Comparison of ENCODE assay signal across 21 cellular contexts in the genomic region with DNA sequence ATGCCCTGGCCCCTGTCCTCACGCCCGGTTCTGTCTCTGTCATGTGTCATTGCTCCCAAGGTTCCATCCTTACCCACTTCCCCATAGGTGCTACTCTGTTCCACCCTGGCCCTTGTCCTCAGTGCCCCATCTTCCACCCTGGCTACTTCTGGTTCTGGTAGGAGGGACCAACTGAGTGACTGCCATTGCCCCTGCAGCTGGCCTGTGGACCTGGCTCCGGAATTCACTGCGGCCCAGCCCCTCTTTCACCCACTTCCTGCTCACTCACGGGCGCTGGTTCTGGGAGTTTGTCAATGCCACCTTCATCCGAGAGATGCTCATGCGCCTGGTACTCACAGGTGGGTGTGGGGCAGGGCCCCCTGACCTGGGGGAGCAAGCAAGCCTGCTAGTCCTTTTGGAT. TPM values are rescaled to one million over a fixed set of nuclear protein-coding genes. Genes with fewer than 3 reads are reported as not detected.
DNase-seq lines count a peak whose midpoint lies in the region; ATAC-seq, FAIRE-seq and TF ChIP-seq lines count a peak whose summit lies in the region.
"Had no signal": no experiment of that assay in that cellular context is flagged by ENCODE, and none has a peak within 500 bp of the region (broad histone marks: within the 10 kb centered on the region; RNA-seq: fewer than 3 reads in every experiment).

No MANE protein-coding gene starts in this region.

- no peaks in the 10 kb centered on the region for H4K20me1 ChIP-seq in K562 (replicated peaks; ENCODE audit: control insufficient read depth, insufficient read depth, low read length)
- H4K20me1 ChIP-seq in mammary epithelial cell (ENCODE audit: insufficient read depth, low read length) = no peaks in the 10 kb centered on the region

- H3K9me3 ChIP-seq in K562 (replicated peaks; ENCODE audit: control insufficient read depth, insufficient read depth, low read depth, low read length) = peaks cover 16% of the 10 kb centered on the region
- peaks cover 0 to 12% (median 8%) of the 10 kb centered on the region in 8 donors for H3K9me3 ChIP-seq in spleen
- H3K9me3 ChIP-seq in mammary epithelial cell (replicated peaks; ENCODE audit: insufficient read depth, low read length) = peaks cover 9% of the 10 kb centered on the region

- H3K27me3 ChIP-seq in K562 (ENCODE audit: control insufficient read depth in 2 of 2, insufficient read depth in 2 of 2, low read length in 2 of 2) (no peaks in the 10 kb centered on the region), spleen (replicated peaks in 1 of 7) (no peaks in the 10 kb centered on the region), mammary epithelial cell (ENCODE audit: insufficient read depth, low read length) (no peaks in the 10 kb centered on the region)

- dilution Hi-C loops in mammary epithelial cell (cut with HindIII; ENCODE audit: low sequenced_read_pairs) = loop anchor here (5.0 kb wide), 1 partner anchor 76 kb away; no protein-coding TSS in a partner anchor

- H3K9ac ChIP-seq in K562 (ENCODE audit: insufficient read depth in 1 of 2, low read depth in 2 of 2, low read length in 2 of 2) (0 out of 4 replicates have a peak overlapping the region, but pooled peaks of 1 of the 2 experiments have one; percentile 12), mammary epithelial cell (ENCODE audit: insufficient read depth, low read length) (no peak overlapping the region)

- peak overlapping the region; percentile 76 for H3K27ac ChIP-seq in K562 (ENCODE audit: extremely low read depth, low read depth, low read length)
- no peak overlapping the region for H3K27ac ChIP-seq in spleen
- no peak overlapping the region for H3K27ac ChIP-seq in mammary epithelial cell (ENCODE audit: insufficient read depth, low read depth, low read length)
- H3K27ac ChIP-seq: SK-N-MC had no signal

- H3K4me1 ChIP-seq in K562 (replicated peaks in 1 of 2; ENCODE audit: control insufficient read depth in 2 of 2, insufficient read depth in 2 of 2, low read length in 2 of 2) (peaks cover 48% of the 10 kb centered on the region in 2 experiments), spleen (peaks cover 8 to 40% (median 26%) of the 10 kb centered on the region in 6 donors), mammary epithelial cell (ENCODE audit: insufficient read depth, low read length) (peaks cover 23% of the 10 kb centered on the region)
- H3K4me1 ChIP-seq: Caco-2 had no signal

- H2AFZ ChIP-seq in K562 (ENCODE audit: low read depth, low read length) = peak overlapping the region; percentile 78; the same call in 1 of the 2 replicates
- H2AFZ ChIP-seq in mammary epithelial cell (ENCODE audit: low read depth, low read length) = no peak overlapping the region
- H2AFZ ChIP-seq: GM23338 had no signal

- BruUV-seq in K562 (replicated peaks; lab: Mats Ljungman, UMichigan) (no TSS peak), mammary epithelial cell (replicated peaks; lab: Mats Ljungman, UMichigan) (no TSS peak)

- TF ChIP-seq POLR2A in K562 (conservative IDR thresholded peaks at IDR 0.05) (no peak), spleen (IDR thresholded peaks at IDR 0.05) (no peak)

- H3K4me3 ChIP-seq in K562 = no peak overlapping the region
- no peak overlapping the region for H3K4me3 ChIP-seq in spleen
- no peak overlapping the region for H3K4me3 ChIP-seq in mammary epithelial cell (replicated peaks in 1 of 3; ENCODE audit: insufficient read depth in 1 of 3, low read depth in 2 of 3, low read length in 3 of 3)
- H3K4me3 ChIP-seq: GM23338, SK-N-MC had no signal

- no peak for TF ChIP-seq EP300 in K562 (IDR thresholded peaks at IDR 0.05; ENCODE audit: low read length)

- H3K27me3 Mint-ChIP-seq in HFFc6 (ENCODE audit: insufficient read depth) = peaks cover 1% of the 10 kb centered on the region; the same call in 1 of the 2 replicates
- no peaks in the 10 kb centered on the region for H3K27me3 Mint-ChIP-seq in naive B cell

- H3K4me3 Mint-ChIP-seq in HFFc6 = no peak overlapping the region
- peak overlapping the region in 4 of 8 donors; percentile 16 to 60 (median 57) for H3K4me3 Mint-ChIP-seq in naive B cell
- H3K4me3 Mint-ChIP-seq: GM23338 had no signal

- CTCF ChIA-PET in K562 (lab: Yijun Ruan, JAX; ENCODE audit: low intra/inter-chr PET ratio) = no interaction called here
- CTCF ChIA-PET in mammary epithelial cell (lab: Charles Lee; ENCODE audit: low non-redundant PET) = no interaction called here

- POLR2A ChIA-PET in K562 (lab: Yijun Ruan, JAX) = interaction anchor here (0.6 to 2.5 kb wide), 3 partner anchors 11 to 1302 kb away, joined by 3 to 12 read pairs (median 3); no protein-coding TSS in a partner anchor

- H3K4me1 Mint-ChIP-seq in HFFc6 (ENCODE audit: low read depth) (peaks cover 55% of the 10 kb centered on the region), naive B cell (peaks cover 32 to 41% (median 40%) of the 10 kb centered on the region in 3 donors)

- 86% methylated on average over 8 of the region's 8 CpGs for WGBS in K562 (ENCODE audit: insufficient coverage, low coverage, missing lambda C conversion rate)
- WGBS in spleen, 5 donors = 70 to 91% (median 81%) methylated on average over 8 of the region's 8 CpGs
- 91% methylated on average over 8 of the region's 8 CpGs for WGBS in mammary epithelial cell (ENCODE audit: low coverage, missing lambda C conversion rate)

- H3K36me3 ChIP-seq in K562 (ENCODE audit: control insufficient read depth, insufficient read depth, low read length) (no peaks in the 10 kb centered on the region; the same call in 2 of the 3 replicates), spleen (peaks cover 0 to 31% (median 6%) of the 10 kb centered on the region in 6 donors), mammary epithelial cell (ENCODE audit: insufficient read depth, low read length) (peaks cover 2% of the 10 kb centered on the region)

- 0 out of 2 replicates have a peak overlapping the region, but pooled peaks have one; percentile 74 for H3K4me2 ChIP-seq in K562 (ENCODE audit: insufficient read depth, low read length)
- H3K4me2 ChIP-seq in mammary epithelial cell (ENCODE audit: insufficient read depth, low read depth, low read length) = no peak overlapping the region
- H3K4me2 ChIP-seq: GM23338 had no signal

- peak overlapping the region; percentile 70 for H3K27ac Mint-ChIP-seq in HFFc6
- peak overlapping the region in 4 of 6 donors; percentile 12 to 97 (median 84) for H3K27ac Mint-ChIP-seq in naive B cell
- H3K27ac Mint-ChIP-seq: CD4-positive, alpha-beta memory T cell; GM23338 had no signal

- no peak for FAIRE-seq in K562 (lab: Jason Lieb, UNC)
- FAIRE-seq: G401.6, GM12892 had no signal

- H3K9me3 Mint-ChIP-seq in HFFc6 (peaks cover 14% of the 10 kb centered on the region), naive B cell (peaks cover 0 to 2% (median 0%) of the 10 kb centered on the region in 7 donors)

- DNase-seq in HFFc6 (no peak), K562 (ENCODE audit: extremely low read depth in 1 of 4, low spot score in 3 of 4) (no peak), naive B cell (no peak), spleen (peak; percentile 68), mammary epithelial cell (no peak), cerebellum (ENCODE audit: low spot score) (no peak)
- DNase-seq: Caco-2; CD4-positive, alpha-beta memory T cell; DMS153; HCEC 1CT; Kasumi-1; NCI-H1694 treated with DMSO at 0.1 percent for 48 hours; NCI-H446 treated with DMSO at 0.1 percent for 48 hours; NCI-H526 treated with DMSO at 0.1 percent for 48 hours; SHP77 had no signal

- peaks cover 10% of the 10 kb centered on the region for H3K9me1 ChIP-seq in K562 (ENCODE audit: control insufficient read depth, insufficient read depth, low read length)

- H3K79me2 ChIP-seq in K562 (ENCODE audit: control insufficient read depth, insufficient read depth, low read length) (no peaks in the 10 kb centered on the region; the same call in 2 of the 3 replicates), mammary epithelial cell (ENCODE audit: insufficient read depth, low read length) (no peaks in the 10 kb centered on the region)

- TF ChIP-seq CTCF in HFFc6 (IDR thresholded peaks at IDR 0.05) (no peak), K562 (IDR thresholded peaks at IDR 0.05 in 2 of 3, conservative IDR thresholded peaks at IDR 0.05 in 1 of 3; ENCODE audit: insufficient read depth in 2 of 3, low read depth in 1 of 3, low read length in 3 of 3) (no peak), spleen (IDR thresholded peaks at IDR 0.05 in 8 of 11, conservative IDR thresholded peaks at IDR 0.05 in 3 of 11) (no peak), mammary epithelial cell (conservative IDR thresholded peaks at IDR 0.05 in 1 of 2, IDR thresholded peaks at IDR 0.05 in 1 of 2; ENCODE audit: extremely low read depth in 1 of 2, insufficient read depth in 1 of 2, low read depth in 1 of 2, low read length in 2 of 2) (no peak)

- intact Hi-C loops in K562 (cut with micrococcal nuclease) (no loop called here), spleen (cut with DNase I; ENCODE audit: low total_unique reads) (no loop called here), mammary epithelial cell (cut with micrococcal nuclease) (loop anchor here (2.0 kb wide), 1 partner anchor 433 kb away; no protein-coding TSS in a partner anchor)

- TF ChIP-seq RAD21 in K562 (CRISPR knock-in tag; conservative IDR thresholded peaks at IDR 0.05 in 1 of 2, IDR thresholded peaks at IDR 0.05 in 1 of 2) = no peak

- in situ Hi-C loops in K562 (cut with MboI) = loop anchor here (10.0 kb wide), 1 partner anchor 67 kb away; no protein-coding TSS in a partner anchor
- in situ Hi-C loops in mammary epithelial cell (cut with MboI; ENCODE audit: low sequenced_read_pairs in 2 of 2) = no loop called here

- H3K36me3 Mint-ChIP-seq in HFFc6 (ENCODE audit: low read depth) (peaks cover 36% of the 10 kb centered on the region), naive B cell (peaks cover 15 to 17% of the 10 kb centered on the region in 2 donors)
- H3K36me3 Mint-ChIP-seq: CD4-positive, alpha-beta memory T cell had no signal

- ATAC-seq in K562 (no peak), naive B cell (ENCODE audit: low read depth in 2 of 2) (no peak), HG02973 (IDR thresholded peaks at IDR 0.05; ENCODE audit: unreplicated experiment) (no peak)
- ATAC-seq: GM23338 had no signal

RNA-seq across cellular contexts. Expression of gene PTGS1, which starts 7.4 kb away (rescaled TPM):
- 100 to 1,000 TPM in 3 of 6 experiments, 10 to 100 TPM in 3; 33.0 to 122 (median 102) TPM for total RNA-seq in HFFc6 (2021; fragmentation: NEBNext Ultra II Directional; extraction: Animal tissue kit (Norgen Biotek cat#: 25700))
- total RNA-seq in K562 (2011; cell fraction: chromatin; rRNA removed; ENCODE audit: low replicate concordance) = 8.0 and 9.1 TPM in 2 replicates
- total RNA-seq in K562 (2011; cell fraction: nucleolus; rRNA removed) = 6.3 and 7.7 TPM in 2 replicates
- total RNA-seq in K562 (2011; cell fraction: nucleoplasm; rRNA removed) = 9.9 and 10.5 TPM in 2 replicates
- total RNA-seq in K562 (2014; rRNA removed) = 4.9 and 5.3 TPM in 2 replicates
- 3.4 and 3.6 TPM in 2 replicates for total RNA-seq in K562 (2014; rRNA removed; fragmentation: Illumina TruSeq; extraction: Trizol)
- 3.8 and 4.5 TPM in 2 replicates for total RNA-seq in K562 (2015; rRNA removed; fragmentation: Illumina TruSeq; extraction: Trizol)
- 7.2 and 9.1 TPM in 2 replicates for total RNA-seq in K562 (2021)
- polyA plus RNA-seq in K562 (2011; rRNA removed) = 5.2 and 12.9 TPM in 2 replicates
- polyA plus RNA-seq in K562 (2011; cell fraction: cytosol; rRNA removed) = 6.5 and 21.2 TPM in 2 replicates
- polyA plus RNA-seq in K562 (2011; cell fraction: nucleus; rRNA removed) = 6.4 and 18.4 TPM in 2 replicates
- polyA plus RNA-seq in K562 (2012) = 10.4 and 10.8 TPM in 2 replicates
- polyA plus RNA-seq in K562 (2014; fragmentation: Illumina TruSeq; extraction: Trizol) = 7.2 and 7.5 TPM in 2 replicates
- 1 to 10 TPM; 3.7 to 8.2 TPM for polyA plus RNA-seq in K562 (2014; fragmentation: Nextera tagmentation; extraction: Ambion mirVana)
- 4.0 and 5.8 TPM in 2 replicates for polyA plus RNA-seq in K562 (2014; rRNA removed)
- polyA minus RNA-seq in K562 (2011; rRNA and poly(A)+ RNA removed) = 2.5 and 6.5 TPM in 2 replicates
- polyA minus RNA-seq in K562 (2011; cell fraction: cytosol; rRNA and poly(A)+ RNA removed) = 3.0 and 6.0 TPM in 2 replicates
- polyA minus RNA-seq in K562 (2011; cell fraction: nucleus; rRNA and poly(A)+ RNA removed) = 1.6 and 2.3 TPM in 2 replicates
- polyA plus RNA-seq in naive B cell (ENCODE audit: low read depth in 6 of 6) = 10 to 100 TPM; 18.2 to 37.6 (median 24.7) TPM
- total RNA-seq in spleen = 10 to 100 TPM; 13.6 to 18.6 (median 15.3) TPM
- 1 to 10 TPM; 2.8 to 5.9 (median 4.9) TPM for polyA plus RNA-seq in spleen
- total RNA-seq in mammary epithelial cell = 10 to 100 TPM in 1 of 2 donors, 1 to 10 TPM in 1; 3.7 to 14.8 TPM
- polyA plus RNA-seq in mammary epithelial cell = 21.7 TPM
- polyA minus RNA-seq in mammary epithelial cell = 37.3 TPM
- 1.2 TPM for total RNA-seq in cerebellum
- total RNA-seq: A673 had no signal
